ENCODE assay signal across 8 cellular contexts in genomic region chr11:122741613-122742012, GRCh38.
A peak's percentile ranks its signal among the peaks of the same experiment; 100 is the strongest.
DNase-seq lines count a peak whose midpoint lies in the region; ATAC-seq and TF ChIP-seq lines count a peak whose summit lies in the region.
"Had no signal": no experiment of that assay in that cellular context is flagged by ENCODE, and none has a peak within 500 bp of the region (broad histone marks: within the 10 kb centered on the region; RNA-seq: fewer than 3 reads in every experiment).

No MANE protein-coding gene starts in this region.

- H3K36me3 ChIP-seq in esophagus (ENCODE audit: control insufficient read depth in 2 of 2, insufficient read depth in 2 of 2, low read length in 1 of 2) (peaks cover 0 to 2% of the 10 kb centered on the region in 2 donors), upper lobe of left lung (no peaks in the 10 kb centered on the region)

- peak overlapping the region; percentile 27 to 61 for H3K27ac ChIP-seq in esophagus (ENCODE audit: low read depth in 2 of 2, low read length in 1 of 2)
- H3K27ac ChIP-seq in upper lobe of left lung = peak overlapping the region; percentile 51 to 84 (median 55)

- DNase-seq in SKM-1 (lab: John Stamatoyannopoulos, UW; ENCODE audit: unreplicated experiment) = peak; percentile 26
- DNase-seq in mucosa of gallbladder (ENCODE audit: low spot score) = peak; percentile 53
- DNase-seq in upper lobe of left lung = peak in 1 of 2 donors; percentile 48
- no peak for DNase-seq in activated CD4-positive, alpha-beta T cell treated with anti-CD3 and anti-CD28 coated beads for 4 hours
- DNase-seq: NCI-H526 treated with DMSO at 0.1 percent for 48 hours had no signal

- no peak for TF ChIP-seq EP300 in upper lobe of left lung (IDR thresholded peaks at IDR 0.05)

- no peak overlapping the region for H3K4me3 ChIP-seq in esophagus (ENCODE audit: low read depth in 1 of 2, low read length in 2 of 2)
- H3K4me3 ChIP-seq in upper lobe of left lung = no peak overlapping the region

- ATAC-seq in upper lobe of left lung (ENCODE audit: low FRiP score in 2 of 2) (peak; percentile 64 to 83), GM18511 (IDR thresholded peaks at IDR 0.05; ENCODE audit: unreplicated experiment) (no peak), GM19452 (IDR thresholded peaks at IDR 0.05; ENCODE audit: unreplicated experiment) (no peak)

- H3K27me3 ChIP-seq in esophagus (ENCODE audit: control insufficient read depth in 1 of 2, insufficient read depth in 2 of 2, low read length in 2 of 2) (no peaks in the 10 kb centered on the region), upper lobe of left lung (no peaks in the 10 kb centered on the region)

- H3K9me3 ChIP-seq in esophagus (ENCODE audit: control insufficient read depth in 2 of 2, insufficient read depth in 1 of 2, low read depth in 1 of 2, low read length in 1 of 2) (no peaks in the 10 kb centered on the region), upper lobe of left lung (no peaks in the 10 kb centered on the region)

- WGBS in esophagus, 2 donors = 71 to 80% methylated on average over 6 of the region's 6 CpGs
- 49 to 66% methylated on average over 6 of the region's 6 CpGs for WGBS in upper lobe of left lung, 2 donors

- TF ChIP-seq POLR2A in upper lobe of left lung (IDR thresholded peaks at IDR 0.05) = peak in 1 of 4 donors; percentile 47

- TF ChIP-seq CTCF in upper lobe of left lung (IDR thresholded peaks at IDR 0.05) = no peak

- H3K4me1 ChIP-seq in esophagus (ENCODE audit: control insufficient read depth in 2 of 2, insufficient read depth in 2 of 2, low read length in 1 of 2) (peaks cover 0 to 5% of the 10 kb centered on the region in 2 donors), upper lobe of left lung (peaks cover 6 to 23% (median 16%) of the 10 kb centered on the region in 4 donors)

Comparison
In these comparisons a context has a peak if more than half of its experiments do, and no peak if none do; other contexts are left out.
1. DNase-seq: peak in SKM-1 (single experiment) and mucosa of gallbladder (single experiment); none in activated CD4-positive, alpha-beta T cell treated with anti-CD3 and anti-CD28 coated beads for 4 hours (0 of 2).
2. ATAC-seq: peak in upper lobe of left lung (2 of 2); none in GM18511 (single experiment) and GM19452 (single experiment).